In the genomic region with DNA sequence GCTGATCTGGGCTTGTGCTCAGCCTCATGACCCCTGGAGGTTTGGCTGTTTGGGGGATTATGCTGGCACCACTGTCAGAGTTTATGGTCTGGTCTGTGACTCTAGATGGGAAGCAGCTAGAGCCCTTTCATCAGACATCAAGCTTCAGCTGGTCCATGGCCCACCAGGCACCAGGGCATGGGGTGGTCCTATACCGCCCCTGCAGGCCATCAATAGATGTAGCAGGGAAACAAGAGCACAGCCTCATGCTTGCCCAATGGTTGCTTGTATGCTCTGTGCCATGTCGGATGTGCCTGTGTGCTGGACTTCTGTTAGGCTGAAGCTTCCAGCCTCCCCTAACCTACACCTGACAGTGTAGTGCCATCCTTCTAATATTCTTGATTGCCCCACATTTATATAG, we compare ENCODE assay signal across 10 cellular contexts.
DNase-seq lines count a peak whose midpoint lies in the region; ATAC-seq and TF ChIP-seq lines count a peak whose summit lies in the region.
"Had no signal": no experiment of that assay in that cellular context is flagged by ENCODE, and none has a peak within 500 bp of the region (broad histone marks: within the 10 kb centered on the region; RNA-seq: fewer than 3 reads in every experiment).

No MANE protein-coding gene starts in this region.

- H2AFZ ChIP-seq in MM.1S (ENCODE audit: low read length), result no peak overlapping the region

- peak; percentile 41 for ATAC-seq in effector memory CD8-positive, alpha-beta T cell (replicated peaks)
- no peak for ATAC-seq in thoracic aorta (ENCODE audit: insufficient number of reproducible peaks, low FRiP score, low read depth)
- no peak for ATAC-seq in HG02763 (IDR thresholded peaks at IDR 0.05; ENCODE audit: unreplicated experiment)
- ATAC-seq: T-cell had no signal

- H3K9me3 ChIP-seq in cardiac muscle cell (ENCODE audit: low read depth) (no peaks in the 10 kb centered on the region), MM.1S (replicated peaks; ENCODE audit: insufficient read depth, low read length) (no peaks in the 10 kb centered on the region), thoracic aorta (no peaks in the 10 kb centered on the region)

- no peak overlapping the region for H3K9ac ChIP-seq in MM.1S (ENCODE audit: low read length)

- H3K27me3 ChIP-seq in cardiac muscle cell (peaks cover 30% of the 10 kb centered on the region), MM.1S (replicated peaks; ENCODE audit: insufficient read depth, low read length) (no peaks in the 10 kb centered on the region), thoracic aorta (replicated peaks; ENCODE audit: insufficient read depth) (no peaks in the 10 kb centered on the region)

- no peaks in the 10 kb centered on the region for H4K20me1 ChIP-seq in MM.1S (ENCODE audit: insufficient read depth, low read length)

- peak; percentile 52 for TF ChIP-seq CTCF in cardiac muscle cell (IDR thresholded peaks at IDR 0.05; ENCODE audit: low read depth, low read length)
- TF ChIP-seq CTCF in MM.1S (IDR thresholded peaks at IDR 0.05; ENCODE audit: low read length), result peak; percentile 64
- TF ChIP-seq CTCF in thoracic aorta (IDR thresholded peaks at IDR 0.05), result peak; percentile 11

- H3K36me3 ChIP-seq in cardiac muscle cell (no peaks in the 10 kb centered on the region), MM.1S (replicated peaks; ENCODE audit: insufficient read depth, low read length) (no peaks in the 10 kb centered on the region), thoracic aorta (no peaks in the 10 kb centered on the region)

- intact Hi-C loops in cardiac septum (cut with DNase I), result no loop called here

- H3K27ac Mint-ChIP-seq in effector memory CD8-positive, alpha-beta T cell, result no peak overlapping the region
- H3K27ac Mint-ChIP-seq: stimulated activated naive CD8-positive, alpha-beta T cell treated with anti-CD3 and anti-CD28 coated beads, Interleukin-15, Interleukin-2, amounts not matched to agents 100 ng/mL and 50 ng/mL, for 24 hours; T-cell had no signal

- no peaks in the 10 kb centered on the region for H3F3A ChIP-seq in MM.1S (ENCODE audit: insufficient read depth, low read length)

- no peaks in the 10 kb centered on the region for H3K79me2 ChIP-seq in MM.1S (ENCODE audit: low read length)

- H3K4me1 Mint-ChIP-seq in effector memory CD8-positive, alpha-beta T cell (ENCODE audit: low read depth in 2 of 2), result no peaks in the 10 kb centered on the region
- H3K4me1 Mint-ChIP-seq: T-cell had no signal

- H3K4me3 ChIP-seq in cardiac muscle cell (no peak overlapping the region), MM.1S (ENCODE audit: low read length) (no peak overlapping the region), thoracic aorta (no peak overlapping the region)

- H3K4me3 Mint-ChIP-seq in effector memory CD8-positive, alpha-beta T cell, result no peak overlapping the region
- H3K4me3 Mint-ChIP-seq: stimulated activated naive CD8-positive, alpha-beta T cell treated with anti-CD3 and anti-CD28 coated beads, Interleukin-15, Interleukin-2, amounts not matched to agents 100 ng/mL and 50 ng/mL, for 24 hours; T-cell had no signal

- peaks cover 60 to 68% of the 10 kb centered on the region in 2 donors for H3K27me3 Mint-ChIP-seq in effector memory CD8-positive, alpha-beta T cell

- H3K4me1 ChIP-seq in cardiac muscle cell (ENCODE audit: low read depth) (no peaks in the 10 kb centered on the region), MM.1S (ENCODE audit: low read length) (no peaks in the 10 kb centered on the region), thoracic aorta (ENCODE audit: control insufficient read depth in 1 of 2, low read depth in 2 of 2) (no peaks in the 10 kb centered on the region)

- H3K9me2 ChIP-seq in MM.1S (replicated peaks; ENCODE audit: insufficient read depth, low read length), result no peaks in the 10 kb centered on the region

- H3K36me3 Mint-ChIP-seq in effector memory CD8-positive, alpha-beta T cell (ENCODE audit: insufficient read depth), result no peaks in the 10 kb centered on the region
- H3K36me3 Mint-ChIP-seq: T-cell had no signal

- H3K27ac ChIP-seq in cardiac muscle cell (no peak overlapping the region), MM.1S (ENCODE audit: low read length) (no peak overlapping the region), thoracic aorta (no peak overlapping the region)

- no peak overlapping the region for H3K4me2 ChIP-seq in MM.1S (ENCODE audit: low read depth, low read length)

- peak; percentile 33 to 50 for DNase-seq in cardiac muscle cell (ENCODE audit: low read depth in 1 of 2, low spot score in 1 of 2)
- no peak for DNase-seq in cardiac septum (ENCODE audit: low spot score)
- DNase-seq in MM.1S, result peak; percentile 22
- no peak for DNase-seq in effector memory CD8-positive, alpha-beta T cell
- no peak for DNase-seq in thoracic aorta (ENCODE audit: low spot score)
- no peak for DNase-seq in mesenteric fat pad (ENCODE audit: low spot score)
- DNase-seq in OCI-M2 (lab: John Stamatoyannopoulos, UW; ENCODE audit: unreplicated experiment), result no peak
- DNase-seq: T-cell had no signal

- H3K9me3 Mint-ChIP-seq in effector memory CD8-positive, alpha-beta T cell, result no peaks in the 10 kb centered on the region
- H3K9me3 Mint-ChIP-seq: stimulated activated naive CD8-positive, alpha-beta T cell treated with anti-CD3 and anti-CD28 coated beads, Interleukin-15, Interleukin-2, amounts not matched to agents 100 ng/mL and 50 ng/mL, for 24 hours; T-cell had no signal

Comparison
In these comparisons a context has a peak if more than half of its experiments do, and no peak if none do; other contexts are left out.
1. DNase-seq: peak in cardiac muscle cell (2 of 2) and MM.1S (single experiment); none in cardiac septum (single experiment), effector memory CD8-positive, alpha-beta T cell (0 of 3), thoracic aorta (single experiment), mesenteric fat pad (single experiment) and OCI-M2 (single experiment).
2. CTCF ChIP-seq: peak in every context shown above with its lines; median percentile 64 in MM.1S; 52 in cardiac muscle cell; 11 in thoracic aorta.